36 cellular contexts compared by ENCODE assay signal in the genomic region with DNA sequence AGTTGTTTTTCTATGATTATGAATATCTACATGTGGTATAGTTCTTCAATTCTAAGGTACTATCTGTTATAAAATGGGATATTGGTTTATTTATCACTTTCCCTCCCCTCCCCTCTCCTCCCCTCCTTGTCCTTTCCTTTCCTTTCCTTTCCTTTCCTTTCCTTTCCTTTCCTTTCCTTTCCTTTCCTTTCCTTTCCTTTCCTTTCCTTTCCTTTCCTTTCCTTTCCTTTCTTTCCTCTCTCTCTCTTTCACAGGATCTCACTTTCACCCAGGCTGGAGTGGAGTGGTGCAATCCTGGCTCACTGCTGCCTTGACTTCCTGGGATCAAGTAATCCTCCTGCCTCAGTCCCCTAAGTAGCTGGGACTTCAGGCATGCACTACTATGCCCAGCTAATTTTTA.
"Had no signal": no experiment of that assay in that cellular context is flagged by ENCODE, and none has a peak within 500 bp of the region (broad histone marks: within the 10 kb centered on the region; RNA-seq: fewer than 3 reads in every experiment).

No MANE protein-coding gene starts in this region.

- H3K4me3 ChIP-seq: MG63 had no signal

- H3K27me3 ChIP-seq: MG63 had no signal

- DNase-seq: Karpas-422, Kasumi-1, MG63, MM.1S, MV-4-11, NCI-H1048, NCI-H1092, NCI-H1092 treated with DMSO at 0.1 percent for 48 hours, NCI-H1105, NCI-H1105 treated with DMSO at 0.1 percent for 48 hours, NCI-H1417, NCI-H1417 treated with DMSO at 0.1 percent for 48 hours, NCI-H1436, NCI-H1436 treated with DMSO at 0.1 percent for 48 hours, NCI-H146, NCI-H1694, NCI-H1694 treated with DMSO at 0.1 percent for 48 hours, NCI-H187, NCI-H187 treated with DMSO at 0.1 percent for 48 hours, NCI-H1930, NCI-H2029, NCI-H2029 treated with DMSO at 0.1 percent for 48 hours, NCI-H2081, NCI-H2081 treated with DMSO at 0.1 percent for 48 hours, NCI-H2107, NCI-H2171, NCI-H2171 treated with DMSO at 0.1 percent for 48 hours, NCI-H2227 treated with DMSO at 0.1 percent for 48 hours, NCI-H226, NCI-H345, NCI-H446, NCI-H446 treated with DMSO at 0.1 percent for 48 hours, NCI-H510A, NCI-H510A treated with DMSO at 0.1 percent for 48 hours, NCI-H524, NCI-H524 treated with DMSO at 0.1 percent for 48 hours had no signal

- H3K9me3 ChIP-seq: MG63 had no signal

- H3K36me3 ChIP-seq: MG63 had no signal
